Comparison of ENCODE assay signal across 1 cellular context in genomic region chr9:77916410-77916819, GRCh38.
TF ChIP-seq lines count a peak whose summit lies in the region.

No MANE protein-coding gene starts in this region.

TF ChIP-seq in GM12878, 131 proteins besides CTCF, POLR2A, EP300 and RAD21 (continued from another document):
- TF ChIP-seq RELB (IDR thresholded peaks at IDR 0.05; ENCODE audit: low read depth) (peak; percentile 97), MTA2 (IDR thresholded peaks at IDR 0.05; ENCODE audit: low read depth) (peak; percentile 88), PRDM15 (CRISPR knock-in tag; IDR thresholded peaks at IDR 0.05) (no peak), E2F4 (IDR thresholded peaks at IDR 0.05; ENCODE audit: low read depth, low read length) (no peak), DPF2 (IDR thresholded peaks at IDR 0.05) (0 out of 2 replicates have a peak, but pooled peaks have one; percentile 72), MEF2B (IDR thresholded peaks at IDR 0.05; ENCODE audit: partially characterized antibody, poor library complexity, severe bottlenecking) (peak; percentile 18), RELA (IDR thresholded peaks at IDR 0.05; ENCODE audit: borderline replicate concordance, partially characterized antibody) (no peak), SMARCA5 (IDR thresholded peaks at IDR 0.05) (0 out of 2 replicates have a peak, but pooled peaks have one; percentile 15), ATF7 (IDR thresholded peaks at IDR 0.05; ENCODE audit: low read depth) (peak; percentile 47; the same call in 1 of the 2 replicates), TCF12 (IDR thresholded peaks at IDR 0.05; ENCODE audit: low read depth, low read length) (peak; percentile 94), ZBTB40 (IDR thresholded peaks at IDR 0.05; ENCODE audit: borderline replicate concordance) (no peak), RUNX3 (IDR thresholded peaks at IDR 0.05; ENCODE audit: low read length) (0 out of 2 replicates have a peak, but pooled peaks have one; percentile 15), HDGF (IDR thresholded peaks at IDR 0.05) (no peak), ZNF622 (IDR thresholded peaks at IDR 0.05) (no peak), ASH2L (IDR thresholded peaks at IDR 0.05; ENCODE audit: borderline replicate concordance, low read depth) (no peak), NFYA (IDR thresholded peaks at IDR 0.05; ENCODE audit: borderline replicate concordance, low read depth, low read length) (no peak), NR2F1 (conservative IDR thresholded peaks at IDR 0.05) (peak; percentile 43; the same call in 1 of the 2 replicates), E4F1 (IDR thresholded peaks at IDR 0.05; ENCODE audit: borderline replicate concordance, partially characterized antibody) (no peak), MYC (IDR thresholded peaks at IDR 0.05; ENCODE audit: insufficient read depth, insufficient read length, insufficient replicate concordance, low read length, severe bottlenecking) (no peak)
